19 cellular contexts compared by ENCODE assay signal in the genomic region with DNA sequence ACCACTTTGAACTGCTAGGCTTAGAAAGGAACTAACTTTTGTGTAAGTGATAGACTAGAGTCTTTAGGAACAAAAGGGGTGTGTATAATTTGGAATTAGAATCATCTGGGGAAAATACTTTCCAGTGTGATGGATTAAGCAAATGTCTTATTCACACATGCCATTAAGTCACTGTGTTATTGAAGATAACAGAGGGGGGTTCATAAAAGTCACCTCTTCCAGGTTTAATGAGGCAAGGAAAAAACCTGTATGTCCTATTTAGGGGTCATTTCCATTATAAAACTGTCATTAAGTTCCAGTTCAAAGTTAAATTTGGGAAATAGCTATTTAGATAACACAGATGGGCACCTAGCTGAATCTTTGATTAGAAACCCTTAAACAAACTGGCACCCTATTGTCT.
"Had no signal": no experiment of that assay in that cellular context is flagged by ENCODE, and none has a peak within 500 bp of the region (broad histone marks: within the 10 kb centered on the region; RNA-seq: fewer than 3 reads in every experiment).

No MANE protein-coding gene starts in this region.

- ATAC-seq: Panc1, PC-3, T-cell had no signal

- DNase-seq: KBM-7; MV-4-11; NCI-H1048; NCI-H1105; NCI-H1436; NCI-H1694 treated with DMSO at 0.1 percent for 48 hours; NCI-H1930; NCI-H2081; NCI-H2107; NCI-H2227 treated with DMSO at 0.1 percent for 48 hours; NCI-H524; NCI-H526 treated with DMSO at 0.1 percent for 48 hours; NK-92 treated with Interleukin-12 subunit alpha and Interleukin-12 subunit beta, amount 100 ng/mL, for 24 hours; PC-3; SHP77; SK-N-SH; SW 1271; T-cell had no signal
